ENCODE assay signal across 8 cellular contexts in the genomic region with DNA sequence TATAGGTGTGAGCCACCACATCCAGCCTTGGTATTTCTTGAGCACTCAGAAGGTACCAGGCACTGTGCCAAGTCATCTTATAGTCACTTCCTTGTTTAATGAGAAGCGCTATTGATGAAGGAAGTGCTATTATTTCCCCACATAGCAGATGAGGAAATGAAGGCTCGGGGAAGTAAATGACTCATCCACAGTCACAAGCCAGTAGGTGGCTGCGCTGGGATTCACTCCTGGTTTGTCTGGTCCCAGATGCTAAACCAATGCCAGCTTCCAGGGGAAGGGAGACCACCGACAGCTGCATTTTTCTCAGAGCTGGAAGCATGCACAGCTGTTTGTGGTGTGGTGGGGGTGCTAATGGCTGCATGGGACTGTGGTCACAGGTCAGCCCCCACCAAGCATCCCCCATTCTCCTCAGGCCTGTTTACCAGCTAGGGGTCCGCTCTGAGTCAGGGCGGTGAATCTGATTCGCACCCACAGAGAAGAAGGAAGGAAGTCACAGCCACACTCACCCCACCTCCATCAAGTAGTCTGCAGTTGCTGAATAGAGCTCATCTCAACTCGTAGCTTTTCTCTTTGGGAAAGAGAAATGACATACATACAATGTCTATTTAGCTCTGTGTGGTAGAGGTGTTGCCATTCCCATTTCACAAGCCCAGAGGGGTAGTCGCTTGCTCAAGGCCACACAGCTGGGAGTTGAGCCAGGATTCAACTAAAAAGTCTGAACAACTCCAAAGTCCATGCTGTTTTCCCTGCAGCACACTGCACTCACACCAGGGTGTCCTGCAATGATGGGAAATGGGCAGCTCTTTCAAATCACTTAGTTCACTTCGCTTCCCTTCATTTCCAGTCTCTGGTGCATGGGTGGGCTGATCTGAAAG. TPM values are rescaled to one million over a fixed set of nuclear protein-coding genes. Genes with fewer than 3 reads are reported as not detected.
DNase-seq lines count a peak whose midpoint lies in the region; ATAC-seq and TF ChIP-seq lines count a peak whose summit lies in the region.

No MANE protein-coding gene starts in this region.

- peak overlapping the region; percentile 99 for H3K14ac ChIP-seq in IMR-90 (replicated peaks; ENCODE audit: low read depth, low read length)

- no peaks in the 10 kb centered on the region for H4K20me1 ChIP-seq in IMR-90 (ENCODE audit: insufficient read depth, low read length)
- H4K20me1 ChIP-seq in MM.1S (ENCODE audit: insufficient read depth, low read length): no peaks in the 10 kb centered on the region

- H3K9me3 ChIP-seq in A673 (ENCODE audit: low read depth, low read length, poor library complexity, severe bottlenecking) (no peaks in the 10 kb centered on the region), IMR-90 (ENCODE audit: control insufficient read depth, insufficient read depth, low read length) (no peaks in the 10 kb centered on the region), aorta (ENCODE audit: control insufficient read depth, low read length) (no peaks in the 10 kb centered on the region), MM.1S (replicated peaks; ENCODE audit: insufficient read depth, low read length) (no peaks in the 10 kb centered on the region)

- H3K9me2 ChIP-seq in MM.1S (replicated peaks; ENCODE audit: insufficient read depth, low read length): no peaks in the 10 kb centered on the region

- H2AK5ac ChIP-seq in IMR-90 (ENCODE audit: low read depth, low read length): peak overlapping the region; percentile 100

- peaks cover 65% of the 10 kb centered on the region for H3K9me1 ChIP-seq in IMR-90 (ENCODE audit: insufficient read depth, low read length)

- H2BK15ac ChIP-seq in IMR-90 (ENCODE audit: low read depth, low read length): peak overlapping the region; percentile 95

- intact Hi-C loops in A673 (cut with micrococcal nuclease; ENCODE audit: unreplicated experiment) (no loop called here), IMR-90 (cut with micrococcal nuclease) (loop anchor here (5.0 kb wide), 1 partner anchor 39 kb away; no protein-coding TSS in a partner anchor), aorta (cut with DNase I) (loop anchor here in 1 of 2 donors (5.0 kb wide), 1 partner anchor 34 kb away; no protein-coding TSS in a partner anchor)

- peak overlapping the region; percentile 96 for H2BK5ac ChIP-seq in IMR-90 (ENCODE audit: low read depth, low read length, poor library complexity, severe bottlenecking)

- H3K27me3 ChIP-seq in A673 (replicated peaks; ENCODE audit: insufficient read depth, low read depth, low read length, poor library complexity) (no peaks in the 10 kb centered on the region), IMR-90 (ENCODE audit: control insufficient read depth, insufficient read depth, low read length) (no peaks in the 10 kb centered on the region), aorta (ENCODE audit: control insufficient read depth in 1 of 2, insufficient read depth in 2 of 2, low read length in 1 of 2) (no peaks in the 10 kb centered on the region), MM.1S (replicated peaks; ENCODE audit: insufficient read depth, low read length) (no peaks in the 10 kb centered on the region)

- H3K4me1 Mint-ChIP-seq in osteocyte (ENCODE audit: unreplicated experiment) (peaks cover 88% of the 10 kb centered on the region), endothelial cell (ENCODE audit: unreplicated experiment) (peaks cover 55% of the 10 kb centered on the region)

- peak overlapping the region; percentile 100 for H2BK120ac ChIP-seq in IMR-90 (ENCODE audit: low read depth, low read length)

- dilution Hi-C loops in IMR-90 (cut with HindIII; ENCODE audit: low sequenced_read_pairs, unreplicated experiment): no loop called here

- H3K79me1 ChIP-seq in IMR-90 (ENCODE audit: low read depth in 1 of 2, low read length in 2 of 2): peaks cover 0 to 49% of the 10 kb centered on the region in 2 experiments; a peak in 2 of 4 replicates

- peak overlapping the region; percentile 73 for H3K56ac ChIP-seq in IMR-90 (ENCODE audit: extremely low read depth, insufficient read depth, low read length)

- no peak for ATAC-seq in IMR-90 (ENCODE audit: low read depth)
- ATAC-seq in aorta (ENCODE audit: low FRiP score): no peak

- H3K36me3 Mint-ChIP-seq in osteocyte (ENCODE audit: unreplicated experiment): no peaks in the 10 kb centered on the region
- peaks cover 6% of the 10 kb centered on the region for H3K36me3 Mint-ChIP-seq in endothelial cell (ENCODE audit: low read depth, unreplicated experiment)

- H3K4me3 ChIP-seq in A673 (ENCODE audit: low read depth, low read length, poor library complexity, severe bottlenecking): no peak overlapping the region
- no peak overlapping the region for H3K4me3 ChIP-seq in IMR-90 (ENCODE audit: insufficient read depth, low read depth, low read length)
- H3K4me3 ChIP-seq in choroid plexus epithelial cell (ENCODE audit: low read depth, low read length): no peak overlapping the region
- no peak overlapping the region for H3K4me3 ChIP-seq in aorta (ENCODE audit: low read length in 2 of 2)
- no peak overlapping the region for H3K4me3 ChIP-seq in MM.1S (ENCODE audit: low read length)

- H2AFZ ChIP-seq in IMR-90 (replicated peaks; ENCODE audit: low read length, poor library complexity) (peak overlapping the region; percentile 60), MM.1S (ENCODE audit: low read length) (no peak overlapping the region)

- TF ChIP-seq CTCF in A673 (conservative IDR thresholded peaks at IDR 0.05; ENCODE audit: low read depth, low read length): no peak
- no peak for TF ChIP-seq CTCF in IMR-90 (conservative IDR thresholded peaks at IDR 0.05; ENCODE audit: low read depth, low read length)
- TF ChIP-seq CTCF in choroid plexus epithelial cell (conservative IDR thresholded peaks at IDR 0.05; ENCODE audit: low read depth, low read length): peak; percentile 33
- peak; percentile 10 for TF ChIP-seq CTCF in osteocyte (IDR thresholded peaks at IDR 0.05)
- no peak for TF ChIP-seq CTCF in endothelial cell (IDR thresholded peaks at IDR 0.05; ENCODE audit: unreplicated experiment)
- TF ChIP-seq CTCF in MM.1S (IDR thresholded peaks at IDR 0.05; ENCODE audit: low read length): no peak

- H3K79me2 ChIP-seq in MM.1S (ENCODE audit: low read length): no peaks in the 10 kb centered on the region

- peak overlapping the region; percentile 7 for H3K9ac ChIP-seq in IMR-90 (ENCODE audit: low read depth, low read length)
- H3K9ac ChIP-seq in MM.1S (ENCODE audit: low read length): no peak overlapping the region

- H2BK20ac ChIP-seq in IMR-90 (ENCODE audit: low read depth, low read length): peak overlapping the region; percentile 100

- H3K4me1 ChIP-seq in A673 (ENCODE audit: insufficient read depth, low read length, poor library complexity, severe bottlenecking) (peaks cover 21% of the 10 kb centered on the region), IMR-90 (ENCODE audit: control insufficient read depth, insufficient read depth, low read length) (peaks cover 44% of the 10 kb centered on the region), aorta (ENCODE audit: control insufficient read depth in 1 of 2, insufficient read depth in 2 of 2, low read length in 2 of 2) (peaks cover 10 to 17% of the 10 kb centered on the region in 2 donors), MM.1S (ENCODE audit: low read length) (no peaks in the 10 kb centered on the region)

- H3K9me3 Mint-ChIP-seq in osteocyte (ENCODE audit: unreplicated experiment) (no peaks in the 10 kb centered on the region), endothelial cell (ENCODE audit: unreplicated experiment) (no peaks in the 10 kb centered on the region)

- 0 out of 2 replicates have a peak, but pooled peaks have one; percentile 21 for TF ChIP-seq POLR2A in IMR-90 (IDR thresholded peaks at IDR 0.05; ENCODE audit: low read depth, low read length)

- peak overlapping the region; percentile 52 for H3K4me3 Mint-ChIP-seq in osteocyte (ENCODE audit: unreplicated experiment)
- no peak overlapping the region for H3K4me3 Mint-ChIP-seq in endothelial cell (ENCODE audit: unreplicated experiment)

- in situ Hi-C loops in IMR-90 (cut with MboI; ENCODE audit: low sequenced_read_pairs): no loop called here

- BruUV-seq in A673 (replicated peaks; lab: Mats Ljungman, UMichigan) (no TSS peak), IMR-90 (replicated peaks; lab: Mats Ljungman, UMichigan) (no TSS peak)

- H3K4me2 ChIP-seq in IMR-90 (ENCODE audit: low read depth, low read length): peak overlapping the region; percentile 11; the same call in 1 of the 2 replicates
- H3K4me2 ChIP-seq in MM.1S (ENCODE audit: low read depth, low read length): no peak overlapping the region

- WGBS in IMR-90 (ENCODE audit: extremely low coverage in 2 of 2, insufficient read length in 1 of 2), 2 experiments: 100% methylated on average over 1 of the region's 10 CpGs; no CpG with 5 or more reads in 1 of the 2 experiments
- WGBS in aorta, 2 donors: 78 to 82% methylated on average over 10 of the region's 10 CpGs

- peak overlapping the region; percentile 100 for H4K91ac ChIP-seq in IMR-90 (ENCODE audit: insufficient read depth, low read depth, low read length)

- CTCF ChIA-PET in A673 (lab: Charles Lee): interaction anchor here (1.7 kb wide), 1 partner anchor 10 kb away, joined by 4 read pairs; no protein-coding TSS in a partner anchor
- CTCF ChIA-PET in IMR-90 (lab: Yijun Ruan, JAX): interaction anchor here (0.5 to 1.9 kb wide), 5 partner anchors 9 to 186 kb away, joined by 3 to 5 read pairs (median 4); no protein-coding TSS in a partner anchor

- no peak overlapping the region for H3K27ac ChIP-seq in A673 (ENCODE audit: low read depth, low read length, poor library complexity, severe bottlenecking)
- H3K27ac ChIP-seq in IMR-90 (ENCODE audit: insufficient read depth, low read length): peak overlapping the region; percentile 92
- peak overlapping the region; percentile 68 to 99 for H3K27ac ChIP-seq in aorta (ENCODE audit: low read depth in 1 of 2, low read length in 2 of 2)
- no peak overlapping the region for H3K27ac ChIP-seq in MM.1S (ENCODE audit: low read length)

- H3K36me3 ChIP-seq in A673 (ENCODE audit: insufficient read depth, low read length, poor library complexity, severe bottlenecking) (no peaks in the 10 kb centered on the region), IMR-90 (ENCODE audit: control insufficient read depth, insufficient read depth, low read length) (no peaks in the 10 kb centered on the region), aorta (ENCODE audit: control insufficient read depth in 1 of 2, insufficient read depth in 2 of 2, low read length in 1 of 2) (no peaks in the 10 kb centered on the region), MM.1S (replicated peaks; ENCODE audit: insufficient read depth, low read length) (no peaks in the 10 kb centered on the region)

- no peak for TF ChIP-seq RAD21 in IMR-90 (IDR thresholded peaks at IDR 0.05; ENCODE audit: low read length)

- H3K4ac ChIP-seq in IMR-90 (ENCODE audit: low read depth, low read length): peak overlapping the region; percentile 100

- H3F3A ChIP-seq in MM.1S (ENCODE audit: insufficient read depth, low read length): no peaks in the 10 kb centered on the region

- peak; percentile 80 for DNase-seq in A673 (ENCODE audit: low spot score)
- peak; percentile 74 for DNase-seq in IMR-90
- peak; percentile 48 for DNase-seq in activated CD4-positive, CD25-positive, alpha-beta regulatory T cell treated with anti-CD3 and anti-CD28 coated beads, Interleukin-2, amount 50 U/mL, for 72 hours
- peak; percentile 83 for DNase-seq in choroid plexus epithelial cell (ENCODE audit: low read depth)
- no peak for DNase-seq in osteocyte (ENCODE audit: extremely low spot score, unreplicated experiment)
- peak in 1 of 2 donors; percentile 66 for DNase-seq in aorta
- DNase-seq in endothelial cell (ENCODE audit: low spot score): no peak
- DNase-seq in MM.1S: no peak

- H3K27ac Mint-ChIP-seq in osteocyte (ENCODE audit: unreplicated experiment) (peak overlapping the region; percentile 92), endothelial cell (ENCODE audit: unreplicated experiment) (no peak overlapping the region)

- peak overlapping the region; percentile 91 for H3K18ac ChIP-seq in IMR-90 (ENCODE audit: low read depth, low read length)

- H2AK9ac ChIP-seq in IMR-90 (replicated peaks; ENCODE audit: low read depth, low read length, poor library complexity): peak overlapping the region; percentile 84

- POLR2A ChIA-PET in A673 (lab: Charles Lee; ENCODE audit: low non-redundant PET) (no interaction called here), IMR-90 (lab: Charles Lee; ENCODE audit: unreplicated experiment) (interaction anchor here (1.0 kb wide), 1 partner anchor 46 kb away, joined by 5 read pairs; no protein-coding TSS in a partner anchor)

- H4K8ac ChIP-seq in IMR-90 (ENCODE audit: low read depth in 2 of 2, low read length in 2 of 2): peak overlapping the region; percentile 81 to 98

- H3K23ac ChIP-seq in IMR-90 (ENCODE audit: low read depth, low read length): peak overlapping the region; percentile 92

- H3K27me3 Mint-ChIP-seq in osteocyte (ENCODE audit: unreplicated experiment): no peaks in the 10 kb centered on the region
- H3K27me3 Mint-ChIP-seq in endothelial cell (ENCODE audit: unreplicated experiment): peaks cover 17% of the 10 kb centered on the region

- peak overlapping the region; percentile 91 for H4K5ac ChIP-seq in IMR-90 (ENCODE audit: low read depth, low read length)

RNA-seq across cellular contexts. Expression of gene LTBP2, which starts 6.3 kb away (rescaled TPM):
- total RNA-seq in A673 (2021): 0.26 and 0.57 TPM in 2 replicates
- 23.8 and 26.7 TPM in 2 replicates for total RNA-seq in IMR-90 (2012; rRNA removed)
- polyA plus RNA-seq in IMR-90 (2012; rRNA removed): 79.3 and 81.8 TPM in 2 replicates
- 49.1 and 65.1 TPM in 2 replicates for polyA plus RNA-seq in IMR-90 (2012; cell fraction: cytosol; rRNA removed)
- 57.1 and 111 TPM in 2 replicates for polyA plus RNA-seq in IMR-90 (2012; cell fraction: nucleus; rRNA removed; ENCODE audit: low replicate concordance)
- 377 and 379 TPM in 2 replicates for total RNA-seq in osteocyte
- total RNA-seq in aorta: 100 to 1,000 TPM; 209 to 363 TPM
- 100 to 1,000 TPM in 1 of 2 donors, 10 to 100 TPM in 1; 40.4 to 247 TPM for polyA plus RNA-seq in aorta
- total RNA-seq in endothelial cell (ENCODE audit: unreplicated experiment): 1.9 TPM

Comparison
In these comparisons a context has a peak if more than half of its experiments do, and no peak if none do; other contexts are left out.
1. DNase-seq: peak in A673 (single experiment), IMR-90 (single experiment), activated CD4-positive, CD25-positive, alpha-beta regulatory T cell treated with anti-CD3 and anti-CD28 coated beads, Interleukin-2, amount 50 U/mL, for 72 hours (single experiment) and choroid plexus epithelial cell (single experiment); none in osteocyte (single experiment), endothelial cell (single experiment) and MM.1S (single experiment).
2. H3K27ac ChIP-seq: peak in IMR-90 (single experiment) and aorta (2 of 2); none in A673 (single experiment) and MM.1S (single experiment).
3. CTCF ChIP-seq: peak in choroid plexus epithelial cell (single experiment) and osteocyte (single experiment); none in A673 (single experiment), IMR-90 (single experiment), endothelial cell (single experiment) and MM.1S (single experiment).